ENCODE assay signal across 32 cellular contexts in the genomic region with DNA sequence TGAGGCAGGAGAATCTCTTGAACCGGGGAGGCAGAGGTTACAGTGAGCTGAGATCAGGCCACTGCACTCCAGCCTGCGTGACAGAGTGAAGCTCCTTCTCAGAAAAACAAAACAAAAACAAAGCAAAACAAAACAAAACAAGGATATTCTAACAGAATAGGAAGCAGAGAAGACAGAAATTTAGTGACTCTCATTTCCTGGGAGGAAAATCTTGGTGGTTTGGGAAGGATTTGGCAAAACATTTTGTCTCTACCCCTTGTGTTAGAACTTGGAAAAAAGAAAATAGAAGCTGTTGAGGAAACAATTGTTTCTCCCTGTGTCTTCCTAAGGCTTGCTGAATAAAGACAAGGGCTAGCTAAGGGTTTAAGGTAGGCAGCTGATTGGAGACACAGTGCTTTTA.
"Had no signal": no experiment of that assay in that cellular context is flagged by ENCODE, and none has a peak within 500 bp of the region (broad histone marks: within the 10 kb centered on the region; RNA-seq: fewer than 3 reads in every experiment).

No MANE protein-coding gene starts in this region.

- DNase-seq: activated CD4-positive, alpha-beta T cell treated with anti-CD3 and anti-CD28 coated beads for 48 hours; activated CD4-positive, alpha-beta T cell treated with anti-CD3 and anti-CD28 coated beads, Interleukin-2, amount 50 U/mL, for 48 hours; activated CD8-positive, alpha-beta memory T cell treated with anti-CD3 and anti-CD28 coated beads, Interleukin-2, amount 50 U/mL, for 4 hours; activated effector memory CD4-positive, alpha-beta T cell treated with anti-CD3 and anti-CD28 coated beads, Interleukin-2, amount 50 U/mL, for 16 hours; activated naive CD4-positive, alpha-beta T cell treated with anti-CD3 and anti-CD28 coated beads for 36 hours; activated naive CD8-positive, alpha-beta T cell treated with anti-CD3 and anti-CD28 coated beads for 36 hours; activated T-cell treated with anti-CD3 and anti-CD28 coated beads, Interleukin-2, amount 50 U/mL, for 1 hour; dermis blood vessel endothelial cell; effector CD4-positive, alpha-beta T cell; glutamatergic neuron; islet precursor cell; left ventricle myocardium inferior; mucosa of descending colon; stimulated activated CD4-positive, alpha-beta T cell treated with anti-CD3 and anti-CD28 coated beads, Interleukin-15, amount 100 ng/mL, for 24 hours; stimulated activated CD4-positive, alpha-beta T cell treated with anti-CD3 and anti-CD28 coated beads, Interleukin-2, amount 100 ng/mL, for 24 hours; stimulated activated naive B cell treated with anti-CD40 and anti-IgM and Interleukin-4, amounts not matched to agents 10 μg/mL and 1 μg/mL and 100 μg/mL, for 72 hours; stomach; T1000; transverse colon; WERI-Rb-1 had no signal

- H3K27me3 Mint-ChIP-seq: activated naive CD8-positive, alpha-beta T cell treated with anti-CD3 and anti-CD28 coated beads for 36 hours; central memory CD8-positive, alpha-beta T cell; natural killer cell treated with Interleukin-12 subunit alpha and Interleukin-12 subunit beta and Interleukin-15 and Interleukin-18, amount 100 ng/mL, for 72 hours; stimulated activated naive B cell treated with anti-CD40 and anti-IgM and Interleukin-4, amounts not matched to agents 10 μg/mL and 1 μg/mL and 100 μg/mL, for 72 hours had no signal

- H3K4me3 Mint-ChIP-seq: activated naive CD4-positive, alpha-beta T cell treated with anti-CD3 and anti-CD28 coated beads for 36 hours; activated naive CD8-positive, alpha-beta T cell treated with anti-CD3 and anti-CD28 coated beads for 36 hours; activated T-helper 1 cell treated with anti-CD3 and anti-CD28 coated beads, Interleukin-12 subunit alpha, Interleukin-12 subunit beta, Interleukin-2, Interleukin-4 antibody, amounts not matched to agents 30 ng/mL and 10 ng/mL and 1 ng/mL, durations not matched to agents 14 hours and 24 hours and 36 hours; central memory CD8-positive, alpha-beta T cell; natural killer cell treated with Interleukin-12 subunit alpha and Interleukin-12 subunit beta and Interleukin-15 and Interleukin-18, amount 100 ng/mL, for 72 hours; stimulated activated naive B cell treated with anti-CD40 and anti-IgM and Interleukin-4, amounts not matched to agents 10 μg/mL and 1 μg/mL and 100 μg/mL, for 72 hours; T-helper 1 cell treated with Interleukin-12 subunit alpha and Interleukin-12 subunit beta and Interleukin-4 antibody, amounts not matched to agents 30 μg/mL and 1 μg/mL, for 36 hours had no signal

- H3K36me3 Mint-ChIP-seq: activated naive CD8-positive, alpha-beta T cell treated with anti-CD3 and anti-CD28 coated beads for 36 hours; natural killer cell treated with Interleukin-12 subunit alpha and Interleukin-12 subunit beta and Interleukin-15 and Interleukin-18, amount 100 ng/mL, for 72 hours; stimulated activated naive B cell treated with anti-CD40 and anti-IgM and Interleukin-4, amounts not matched to agents 10 μg/mL and 1 μg/mL and 100 μg/mL, for 72 hours had no signal

- ATAC-seq: activated CD4-positive, CD25-positive, alpha-beta regulatory T cell treated with anti-CD3 and anti-CD28 coated beads, Interleukin-2, amount 50 U/mL, for 24 hours; mucosa of descending colon; natural killer cell treated with Interleukin-12 subunit alpha and Interleukin-12 subunit beta and Interleukin-15 and Interleukin-18, amount 100 ng/mL, for 72 hours; stimulated activated naive B cell treated with anti-CD40 and anti-IgM and Interleukin-4, amounts not matched to agents 10 μg/mL and 1 μg/mL and 100 μg/mL, for 72 hours had no signal

- H3K27ac ChIP-seq: epithelial cell of prostate, hepatocyte, left ventricle myocardium inferior, neutrophil, parathyroid adenoma, stomach, transverse colon, WERI-Rb-1 had no signal

- H3K27ac Mint-ChIP-seq: activated naive CD4-positive, alpha-beta T cell treated with anti-CD3 and anti-CD28 coated beads for 36 hours; activated naive CD8-positive, alpha-beta T cell treated with anti-CD3 and anti-CD28 coated beads for 36 hours; activated T-helper 1 cell treated with anti-CD3 and anti-CD28 coated beads, Interleukin-12 subunit alpha, Interleukin-12 subunit beta, Interleukin-2, Interleukin-4 antibody, amounts not matched to agents 30 ng/mL and 10 ng/mL and 1 ng/mL, durations not matched to agents 14 hours and 24 hours and 36 hours; natural killer cell treated with Interleukin-12 subunit alpha and Interleukin-12 subunit beta and Interleukin-15 and Interleukin-18, amount 100 ng/mL, for 72 hours; stimulated activated naive B cell treated with anti-CD40 and anti-IgM and Interleukin-4, amounts not matched to agents 10 μg/mL and 1 μg/mL and 100 μg/mL, for 72 hours; T-helper 1 cell treated with Interleukin-12 subunit alpha and Interleukin-12 subunit beta and Interleukin-4 antibody, amounts not matched to agents 30 μg/mL and 1 μg/mL, for 36 hours had no signal

- H3K9me3 Mint-ChIP-seq: activated naive CD4-positive, alpha-beta T cell treated with anti-CD3 and anti-CD28 coated beads for 36 hours; activated naive CD8-positive, alpha-beta T cell treated with anti-CD3 and anti-CD28 coated beads for 36 hours; activated T-helper 1 cell treated with anti-CD3 and anti-CD28 coated beads, Interleukin-12 subunit alpha, Interleukin-12 subunit beta, Interleukin-2, Interleukin-4 antibody, amounts not matched to agents 30 ng/mL and 10 ng/mL and 1 ng/mL, durations not matched to agents 14 hours and 24 hours and 36 hours; stimulated activated naive B cell treated with anti-CD40 and anti-IgM and Interleukin-4, amounts not matched to agents 10 μg/mL and 1 μg/mL and 100 μg/mL, for 72 hours; T-helper 1 cell treated with Interleukin-12 subunit alpha and Interleukin-12 subunit beta and Interleukin-4 antibody, amounts not matched to agents 30 μg/mL and 1 μg/mL, for 36 hours had no signal

- H3K4me3 ChIP-seq: gastrocnemius medialis, hepatocyte, left ventricle myocardium inferior, lung, mucosa of descending colon, right atrium auricular region, stomach, transverse colon had no signal

- H3K4me1 Mint-ChIP-seq: activated naive CD8-positive, alpha-beta T cell treated with anti-CD3 and anti-CD28 coated beads for 36 hours; central memory CD8-positive, alpha-beta T cell; stimulated activated naive B cell treated with anti-CD40 and anti-IgM and Interleukin-4, amounts not matched to agents 10 μg/mL and 1 μg/mL and 100 μg/mL, for 72 hours had no signal
